In the genomic region with DNA sequence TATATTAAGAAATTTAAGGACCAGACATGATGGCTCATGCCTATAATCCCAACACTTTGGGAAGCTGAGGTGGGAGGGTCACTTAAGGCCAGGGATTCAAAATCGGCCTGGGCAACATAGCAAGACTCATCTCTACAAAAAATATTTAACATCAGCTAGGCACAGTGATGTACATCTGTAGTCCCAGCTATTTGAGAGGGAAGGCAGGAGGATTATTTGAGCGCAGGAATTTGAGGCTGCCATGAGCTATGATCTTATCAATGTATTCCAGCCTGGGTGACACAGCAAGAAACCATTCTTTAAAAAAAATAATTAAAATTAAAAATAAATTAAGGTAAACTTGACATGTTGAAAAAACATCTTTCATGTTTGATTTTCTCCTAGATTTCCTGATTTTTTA, we compare ENCODE assay signal across 34 cellular contexts.
"Had no signal": no experiment of that assay in that cellular context is flagged by ENCODE, and none has a peak within 500 bp of the region (broad histone marks: within the 10 kb centered on the region; RNA-seq: fewer than 3 reads in every experiment).

No MANE protein-coding gene starts in this region.

- DNase-seq: Karpas-422, Kasumi-1, MG63, MM.1S, MV-4-11, NCI-H1048, NCI-H1092, NCI-H1092 treated with DMSO at 0.1 percent for 48 hours, NCI-H1105, NCI-H1105 treated with DMSO at 0.1 percent for 48 hours, NCI-H1417, NCI-H1417 treated with DMSO at 0.1 percent for 48 hours, NCI-H1436, NCI-H1436 treated with DMSO at 0.1 percent for 48 hours, NCI-H146, NCI-H1694, NCI-H1694 treated with DMSO at 0.1 percent for 48 hours, NCI-H187, NCI-H187 treated with DMSO at 0.1 percent for 48 hours, NCI-H1930, NCI-H2029, NCI-H2029 treated with DMSO at 0.1 percent for 48 hours, NCI-H2081, NCI-H2081 treated with DMSO at 0.1 percent for 48 hours, NCI-H2107, NCI-H2171, NCI-H2171 treated with DMSO at 0.1 percent for 48 hours, NCI-H2227 treated with DMSO at 0.1 percent for 48 hours, NCI-H226, NCI-H345, NCI-H446, NCI-H446 treated with DMSO at 0.1 percent for 48 hours, NCI-H510A had no signal

- H3K27me3 ChIP-seq: MG63 had no signal

- H3K36me3 ChIP-seq: MG63 had no signal

- H3K9ac ChIP-seq: KMS-11 had no signal

- H3K27ac ChIP-seq: KMS-11 had no signal

- H3K4me3 ChIP-seq: MG63 had no signal

- H3K4me2 ChIP-seq: KMS-11 had no signal

- H3K9me3 ChIP-seq: MG63 had no signal
